Comparison of ENCODE assay signal across 27 cellular contexts in genomic region chr17:51706098-51706497, GRCh38.
"Had no signal": no experiment of that assay in that cellular context is flagged by ENCODE, and none has a peak within 500 bp of the region (broad histone marks: within the 10 kb centered on the region; RNA-seq: fewer than 3 reads in every experiment).

No MANE protein-coding gene starts in this region.

- H3K9me3 Mint-ChIP-seq: activated CD4-positive, alpha-beta T cell treated with anti-CD3 and anti-CD28 coated beads, Interleukin-2, amount 10 ng/mL, durations not matched to agents 24 days and 14 days; activated CD8-positive, alpha-beta T cell treated with anti-CD3 and anti-CD28 coated beads for 36 hours; activated naive CD4-positive, alpha-beta T cell treated with anti-CD3 and anti-CD28 coated beads, Interleukin-2, amount 50 U/mL, for 72 hours; activated T-cell treated with anti-CD3 and anti-CD28 coated beads, Interleukin-2, amount 50 U/mL, for 72 hours; activated T-helper 17 cell treated with anti-CD3 and anti-CD28 coated beads, Interleukin-2, amount 50 U/mL, for 72 hours; brain had no signal

- H3K4me1 Mint-ChIP-seq: activated CD4-positive, alpha-beta T cell treated with anti-CD3 and anti-CD28 coated beads, Interleukin-2, amount 10 ng/mL, durations not matched to agents 24 days and 14 days; activated T-helper 17 cell treated with anti-CD3 and anti-CD28 coated beads, Interleukin-2, amount 50 U/mL, for 72 hours had no signal

- H3K27ac ChIP-seq: adrenal gland, Peyer's patch had no signal

- H3K4me3 Mint-ChIP-seq: activated CD4-positive, alpha-beta T cell treated with anti-CD3 and anti-CD28 coated beads, Interleukin-2, amount 10 ng/mL, durations not matched to agents 24 days and 14 days; activated CD8-positive, alpha-beta T cell treated with anti-CD3 and anti-CD28 coated beads for 36 hours; activated T-cell treated with anti-CD3 and anti-CD28 coated beads, Interleukin-2, amount 50 U/mL, for 72 hours; activated T-helper 17 cell treated with anti-CD3 and anti-CD28 coated beads, Interleukin-2, amount 50 U/mL, for 72 hours; brain had no signal

- H3K27ac Mint-ChIP-seq: activated CD4-positive, alpha-beta T cell treated with anti-CD3 and anti-CD28 coated beads, Interleukin-2, amount 10 ng/mL, durations not matched to agents 24 days and 14 days; activated CD8-positive, alpha-beta T cell treated with anti-CD3 and anti-CD28 coated beads for 36 hours; activated naive CD4-positive, alpha-beta T cell treated with anti-CD3 and anti-CD28 coated beads, Interleukin-2, amount 50 U/mL, for 72 hours; activated T-cell treated with anti-CD3 and anti-CD28 coated beads, Interleukin-2, amount 50 U/mL, for 72 hours; activated T-helper 17 cell treated with anti-CD3 and anti-CD28 coated beads, Interleukin-2, amount 50 U/mL, for 72 hours; brain had no signal

- H3K36me3 ChIP-seq: adrenal gland, MG63, Peyer's patch had no signal

- DNase-seq: activated CD4-positive, alpha-beta T cell treated with anti-CD3 and anti-CD28 coated beads, Interleukin-2, amount 10 ng/mL, durations not matched to agents 24 days and 14 days; activated CD4-positive, alpha-beta T cell treated with anti-CD3 and anti-CD28 coated beads, Interleukin-2, amount 50 U/mL, for 4 hours; activated CD8-positive, alpha-beta T cell treated with anti-CD3 and anti-CD28 coated beads for 36 hours; activated effector memory CD4-positive, alpha-beta T cell treated with anti-CD3 and anti-CD28 coated beads, Interleukin-2, amount 50 U/mL, for 16 hours; activated naive CD4-positive, alpha-beta T cell; activated T-cell treated with anti-CD3 and anti-CD28 coated beads, Interleukin-2, amount 50 U/mL, for 1 hour; activated T-cell treated with anti-CD3 and anti-CD28 coated beads, Interleukin-2, amount 50 U/mL, for 72 hours; adrenal gland; Kasumi-1; KG1; MG63; NCI-H1048; NCI-H1436 treated with DMSO at 0.1 percent for 48 hours; NCI-H1694 treated with DMSO at 0.1 percent for 48 hours; NCI-H2029; NCI-H446; NCI-H510A treated with DMSO at 0.1 percent for 48 hours; NCI-H69; NK-92 treated with Interleukin-12 subunit alpha and Interleukin-12 subunit beta, amount 100 ng/mL, for 24 hours; PC-3; Peyer's patch; RPMI8226; SIG-M5; T1000 had no signal

- H3K27me3 ChIP-seq: adrenal gland, Peyer's patch had no signal

- H3K36me3 Mint-ChIP-seq: activated naive CD4-positive, alpha-beta T cell treated with anti-CD3 and anti-CD28 coated beads, Interleukin-2, amount 50 U/mL, for 72 hours; brain had no signal

- H3K4me3 ChIP-seq: adrenal gland, MG63, Peyer's patch had no signal

- H3K9me3 ChIP-seq: adrenal gland, MG63, Peyer's patch had no signal
